ENCODE assay signal across 7 cellular contexts in genomic region chr12:118317729-118318128, GRCh38.
"Had no signal": no experiment of that assay in that cellular context is flagged by ENCODE, and none has a peak within 500 bp of the region (broad histone marks: within the 10 kb centered on the region; RNA-seq: fewer than 3 reads in every experiment).

No MANE protein-coding gene starts in this region.

- FAIRE-seq: G401.6, GM12878, GM12891, GM18507, GM19239 had no signal

- DNase-seq: GDM1, GF-D8 had no signal

- ATAC-seq: GM12878 had no signal

- H3K4me3 ChIP-seq: GM12878 had no signal
